Comparison of ENCODE assay signal across 23 cellular contexts in genomic region chr7:82087099-82087498, GRCh38.
"Had no signal": no experiment of that assay in that cellular context is flagged by ENCODE, and none has a peak within 500 bp of the region (broad histone marks: within the 10 kb centered on the region; RNA-seq: fewer than 3 reads in every experiment).

No MANE protein-coding gene starts in this region.

- H3K4me1 Mint-ChIP-seq: naive thymus-derived CD4-positive, alpha-beta T cell; stimulated activated naive B cell treated with anti-CD40 and anti-IgM and Interleukin-4, amounts not matched to agents 10 μg/mL and 1 μg/mL and 100 μg/mL, for 72 hours had no signal

- H3K27me3 Mint-ChIP-seq: naive thymus-derived CD4-positive, alpha-beta T cell; natural killer cell treated with Interleukin-12 subunit alpha and Interleukin-12 subunit beta and Interleukin-15 and Interleukin-18, amount 100 ng/mL, for 72 hours; stimulated activated naive B cell treated with anti-CD40 and anti-IgM and Interleukin-4, amounts not matched to agents 10 μg/mL and 1 μg/mL and 100 μg/mL, for 72 hours; stimulated activated naive CD8-positive, alpha-beta T cell treated with anti-CD3 and anti-CD28 coated beads, Interleukin-15, Interleukin-2, amounts not matched to agents 100 ng/mL and 50 ng/mL, for 24 hours had no signal

- H3K79me2 ChIP-seq: hepatocyte, parathyroid adenoma had no signal

- H3K9ac ChIP-seq: parathyroid adenoma had no signal

- H2AFZ ChIP-seq: hepatocyte, parathyroid adenoma had no signal

- H3K9me3 Mint-ChIP-seq: mesothelial cell of epicardium; stimulated activated naive B cell treated with anti-CD40 and anti-IgM and Interleukin-4, amounts not matched to agents 10 μg/mL and 1 μg/mL and 100 μg/mL, for 72 hours; stimulated activated naive CD8-positive, alpha-beta T cell treated with anti-CD3 and anti-CD28 coated beads, Interleukin-15, Interleukin-2, amounts not matched to agents 100 ng/mL and 50 ng/mL, for 24 hours had no signal

- H3K36me3 ChIP-seq: right lobe of liver, suprapubic skin, thoracic aorta, upper lobe of right lung had no signal

- ATAC-seq: naive thymus-derived CD4-positive, alpha-beta T cell; natural killer cell treated with Interleukin-12 subunit alpha and Interleukin-12 subunit beta and Interleukin-15 and Interleukin-18, amount 100 ng/mL, for 72 hours; right lobe of liver; stimulated activated naive B cell treated with anti-CD40 and anti-IgM and Interleukin-4, amounts not matched to agents 10 μg/mL and 1 μg/mL and 100 μg/mL, for 72 hours; upper lobe of right lung had no signal

- H3K4me3 ChIP-seq: hepatocyte, left ventricle myocardium inferior, lung, right atrium auricular region, right lobe of liver, skin epidermis, suprapubic skin, thoracic aorta, tibial artery, upper lobe of right lung had no signal

- H3K27me3 ChIP-seq: hepatocyte, right atrium auricular region, right lobe of liver, suprapubic skin, tibial artery, upper lobe of right lung had no signal

- DNase-seq: islet precursor cell; left ventricle myocardium inferior; naive thymus-derived CD4-positive, alpha-beta T cell; nucleus accumbens; right lobe of liver; stimulated activated CD4-positive, alpha-beta T cell treated with anti-CD3 and anti-CD28 coated beads, Interleukin-12 subunit alpha, Interleukin-12 subunit beta, amount 100 ng/mL, for 4 hours; stimulated activated CD4-positive, alpha-beta T cell treated with anti-CD3 and anti-CD28 coated beads, Interleukin-15, amount 100 ng/mL, for 24 hours; stimulated activated CD4-positive, alpha-beta T cell treated with anti-CD3 and anti-CD28 coated beads, Interleukin-2, amount 100 ng/mL, for 24 hours; stimulated activated CD4-positive, alpha-beta T cell treated with anti-CD3 and anti-CD28 coated beads, Interleukin-4, amount 100 ng/mL, for 1 hour; stimulated activated naive B cell treated with anti-CD40 and anti-IgM and Interleukin-4, amounts not matched to agents 10 μg/mL and 1 μg/mL and 100 μg/mL, for 72 hours; tibial artery; trophoblast cell; upper lobe of right lung had no signal

- H3K27ac ChIP-seq: hepatocyte, left ventricle myocardium inferior, parathyroid adenoma, right atrium auricular region, right lobe of liver, skin epidermis, suprapubic skin, thoracic aorta, tibial artery, upper lobe of right lung had no signal

- H3K36me3 Mint-ChIP-seq: mesothelial cell of epicardium; naive thymus-derived CD4-positive, alpha-beta T cell; natural killer cell treated with Interleukin-12 subunit alpha and Interleukin-12 subunit beta and Interleukin-15 and Interleukin-18, amount 100 ng/mL, for 72 hours; stimulated activated naive B cell treated with anti-CD40 and anti-IgM and Interleukin-4, amounts not matched to agents 10 μg/mL and 1 μg/mL and 100 μg/mL, for 72 hours had no signal

- H3K4me1 ChIP-seq: left ventricle myocardium inferior, parathyroid adenoma, right atrium auricular region, right lobe of liver, suprapubic skin, tibial artery, upper lobe of right lung had no signal

- H3K4me3 Mint-ChIP-seq: mesothelial cell of epicardium; naive thymus-derived CD4-positive, alpha-beta T cell; natural killer cell treated with Interleukin-12 subunit alpha and Interleukin-12 subunit beta and Interleukin-15 and Interleukin-18, amount 100 ng/mL, for 72 hours; stimulated activated naive B cell treated with anti-CD40 and anti-IgM and Interleukin-4, amounts not matched to agents 10 μg/mL and 1 μg/mL and 100 μg/mL, for 72 hours; stimulated activated naive CD8-positive, alpha-beta T cell treated with anti-CD3 and anti-CD28 coated beads, Interleukin-15, Interleukin-2, amounts not matched to agents 100 ng/mL and 50 ng/mL, for 24 hours had no signal

- H3K4me2 ChIP-seq: hepatocyte had no signal

- H3K9me3 ChIP-seq: left ventricle myocardium inferior, right atrium auricular region, right lobe of liver, suprapubic skin, thoracic aorta, tibial artery, upper lobe of right lung had no signal

- H3K27ac Mint-ChIP-seq: mesothelial cell of epicardium; naive thymus-derived CD4-positive, alpha-beta T cell; natural killer cell treated with Interleukin-12 subunit alpha and Interleukin-12 subunit beta and Interleukin-15 and Interleukin-18, amount 100 ng/mL, for 72 hours; stimulated activated naive B cell treated with anti-CD40 and anti-IgM and Interleukin-4, amounts not matched to agents 10 μg/mL and 1 μg/mL and 100 μg/mL, for 72 hours; stimulated activated naive CD8-positive, alpha-beta T cell treated with anti-CD3 and anti-CD28 coated beads, Interleukin-15, Interleukin-2, amounts not matched to agents 100 ng/mL and 50 ng/mL, for 24 hours had no signal
